In genomic region chr13:106567421-106568224, GRCh38 we compare ENCODE assay signal across 8 cellular contexts. TPM values are rescaled to one million over a fixed set of nuclear protein-coding genes. Genes with fewer than 3 reads are reported as not detected.
DNase-seq lines count a peak whose midpoint lies in the region; ATAC-seq and TF ChIP-seq lines count a peak whose summit lies in the region.

Gene ARGLU1 (minus strand): TSS chr13:106568137. CDS start chr13:106567919, 218 bp downstream.

- H3K4me3 ChIP-seq in AG04449 (ENCODE audit: low read depth, low read length) = peak within 1 kb of the TSS; percentile 87

- H3K4me1 Mint-ChIP-seq in chondrocyte (ENCODE audit: low read depth) = peaks cover 54% of the 10 kb centered on the region

- H3K36me3 Mint-ChIP-seq in chondrocyte (ENCODE audit: low read depth) = no peaks in the 10 kb centered on the region

- ATAC-seq in GM18867 (IDR thresholded peaks at IDR 0.05; ENCODE audit: unreplicated experiment) (peak; percentile 68), HG03097 (IDR thresholded peaks at IDR 0.05; ENCODE audit: low FRiP score, unreplicated experiment) (peak; percentile 83)

- POLR2A ChIA-PET in AG04449 (lab: Yijun Ruan, JAX) = interaction anchor here (0.9 to 3.0 kb wide), 2 partner anchors 26 to 33 kb away, joined by 3 to 19 read pairs; partner anchors contain the start of gene EFNB2

- TF ChIP-seq CTCF in AG04449 (IDR thresholded peaks at IDR 0.05; ENCODE audit: insufficient read depth, low read length, missing control alignments) (no peak), chondrocyte (IDR thresholded peaks at IDR 0.05) (peak; percentile 14)

- H3K4me3 Mint-ChIP-seq in chondrocyte (ENCODE audit: unreplicated experiment) = peak within 1 kb of the TSS; percentile 99

- no peaks in the 10 kb centered on the region for H3K9me3 Mint-ChIP-seq in chondrocyte (ENCODE audit: low read depth)

- peak within 1 kb of the TSS; percentile 96 for H3K27ac Mint-ChIP-seq in chondrocyte (ENCODE audit: unreplicated experiment)

- CTCF ChIA-PET in AG04449 (lab: Yijun Ruan, JAX) = interaction anchor here (1.6 to 2.0 kb wide), 2 partner anchors 52 to 54 kb away, joined by 5 read pairs; no protein-coding TSS in a partner anchor

- DNase-seq in AG04449 (ENCODE audit: low read depth, low spot score) (no peak), NCI-H2196 treated with DMSO at 0.1 percent for 48 hours (lab: John Stamatoyannopoulos, UW; ENCODE audit: unreplicated experiment) (peak; percentile 18), chondrocyte (ENCODE audit: low spot score) (peak; percentile 96), kidney tubule cell (ENCODE audit: low spot score) (peak; percentile 92)
- peak; percentile 93 to 96 for DNase-seq in activated CD4-positive, alpha-beta T cell treated with anti-CD3 and anti-CD28 coated beads for 24 hours (ENCODE audit: low read depth in 2 of 2)
- DNase-seq in stimulated activated CD4-positive, alpha-beta T cell treated with anti-CD3 and anti-CD28 coated beads, Interleukin-1b, Interleukin-23, amount 100 ng/mL, for 4 hours (ENCODE audit: low read depth in 2 of 2) = peak; percentile 94

- no peaks in the 10 kb centered on the region for H3K27me3 Mint-ChIP-seq in chondrocyte (ENCODE audit: low read depth)

RNA-seq across cellular contexts. Expression of gene ARGLU1, which starts in this region (rescaled TPM):
- total RNA-seq in chondrocyte = 48.5 to 55.6 TPM (median 51.6 TPM) in 3 replicates
